ENCODE assay signal across 20 cellular contexts in genomic region chr10:102412293-102412692, GRCh38. TPM values are rescaled to one million over a fixed set of nuclear protein-coding genes. Genes with fewer than 3 reads are reported as not detected.
"Had no signal": no experiment of that assay in that cellular context is flagged by ENCODE, and none has a peak within 500 bp of the region (broad histone marks: within the 10 kb centered on the region; RNA-seq: fewer than 3 reads in every experiment).

No MANE protein-coding gene starts in this region.

- H3K4me1 ChIP-seq: prostate gland had no signal

- H3K27ac Mint-ChIP-seq: activated naive CD8-positive, alpha-beta T cell treated with anti-CD3 and anti-CD28 coated beads for 36 hours; activated T-helper 2 cell treated with anti-CD3 and anti-CD28 coated beads, Interferon-gamma antibody, Interleukin-2, Interleukin-4, amounts not matched to agents 10 μg/mL and 5 μg/mL and 100 μg/mL, durations not matched to agents 14 hours and 24 hours and 36 hours had no signal

- FAIRE-seq: bronchial epithelial cell, endometrium, keratinocyte, TTC549 had no signal

- H3K27ac ChIP-seq: coronary artery, lower lobe of right lung, ovary, prostate gland, thoracic aorta, upper lobe of left lung had no signal

- ATAC-seq: activated T-cell treated with anti-CD3 and anti-CD28 coated beads, Interleukin-2, amount 50 U/mL, for 4 hours; lower lobe of right lung; mucosa of descending colon; T-cell had no signal

- H3K9me3 Mint-ChIP-seq: activated naive CD8-positive, alpha-beta T cell treated with anti-CD3 and anti-CD28 coated beads for 36 hours; activated T-cell treated with anti-CD3 and anti-CD28 coated beads, Interleukin-2, amount 50 U/mL, for 4 hours; activated T-helper 2 cell treated with anti-CD3 and anti-CD28 coated beads, Interferon-gamma antibody, Interleukin-2, Interleukin-4, amounts not matched to agents 10 μg/mL and 5 μg/mL and 100 μg/mL, durations not matched to agents 14 hours and 24 hours and 36 hours; T-cell had no signal

- DNase-seq: activated CD4-positive, alpha-beta T cell treated with anti-CD3 and anti-CD28 coated beads for 1 hour; activated CD4-positive, alpha-beta T cell treated with anti-CD3 and anti-CD28 coated beads, Interleukin-2, amount 50 U/mL, for 1 hour; activated CD8-positive, alpha-beta memory T cell treated with anti-CD3 and anti-CD28 coated beads, Interleukin-2, amount 50 U/mL, for 4 hours; activated T-cell treated with anti-CD3 and anti-CD28 coated beads, Interleukin-2, amount 50 U/mL, for 4 hours; lower lobe of right lung; mucosa of descending colon; ovary; stimulated activated CD4-positive, alpha-beta T cell treated with anti-CD3 and anti-CD28 coated beads, Interleukin-2, amount 100 ng/mL, for 48 hours; upper lobe of left lung had no signal

- H3K4me3 ChIP-seq: coronary artery, lower lobe of right lung, mucosa of descending colon, ovary, prostate gland, thoracic aorta, upper lobe of left lung had no signal

- H3K27me3 ChIP-seq: ovary had no signal

- H3K36me3 Mint-ChIP-seq: activated naive CD8-positive, alpha-beta T cell treated with anti-CD3 and anti-CD28 coated beads for 36 hours; T-cell had no signal

- H3K9me3 ChIP-seq: lower lobe of right lung, mucosa of descending colon, ovary, prostate gland, thoracic aorta, upper lobe of left lung had no signal

- H3K36me3 ChIP-seq: lower lobe of right lung, ovary, prostate gland, thoracic aorta, upper lobe of left lung had no signal

RNA-seq across cellular contexts. Expression of gene C10orf95, which starts 39.0 kb away (rescaled TPM):
- total RNA-seq: activated T-helper 2 cell treated with anti-CD3 and anti-CD28 coated beads, Interferon-gamma antibody, Interleukin-2, Interleukin-4, amounts not matched to agents 10 μg/mL and 5 μg/mL and 100 μg/mL, durations not matched to agents 14 hours and 24 hours and 36 hours; fibroblast of villous mesenchyme; thoracic aorta had no signal
